In genomic region chr12:46965137-46965536, GRCh38 we compare ENCODE assay signal across 19 cellular contexts.
DNase-seq lines count a peak whose midpoint lies in the region; ATAC-seq and TF ChIP-seq lines count a peak whose summit lies in the region.
"Had no signal": no experiment of that assay in that cellular context is flagged by ENCODE, and none has a peak within 500 bp of the region (broad histone marks: within the 10 kb centered on the region; RNA-seq: fewer than 3 reads in every experiment).

No MANE protein-coding gene starts in this region.

- no peak overlapping the region for H3K9ac ChIP-seq in HCT116 (ENCODE audit: low read length)
- H3K9ac ChIP-seq in adipocyte (ENCODE audit: low read length): peak overlapping the region; percentile 50

- ATAC-seq in HCT116 (no peak), heart right ventricle (peak in 5 of 8 donors; percentile 32 to 61 (median 54)), psoas muscle (peak; percentile 68 to 83 (median 76))
- ATAC-seq: sciatic nerve had no signal

- no peaks in the 10 kb centered on the region for H3K79me2 ChIP-seq in HCT116 (ENCODE audit: insufficient read depth, low read length)
- no peaks in the 10 kb centered on the region for H3K79me2 ChIP-seq in OCI-LY7 (ENCODE audit: insufficient read depth, low read depth, low read length)

- H3K27ac ChIP-seq in HCT116 (ENCODE audit: low read depth, low read length): no peak overlapping the region
- peak overlapping the region; percentile 3 to 89 (median 74) for H3K27ac ChIP-seq in heart right ventricle
- peak overlapping the region; percentile 83 for H3K27ac ChIP-seq in psoas muscle
- H3K27ac ChIP-seq in OCI-LY7 (ENCODE audit: low read depth, low read length, poor library complexity, severe bottlenecking): no peak overlapping the region

- H3K27me3 ChIP-seq in HCT116 (ENCODE audit: insufficient read depth, low read length): no peaks in the 10 kb centered on the region
- no peaks in the 10 kb centered on the region for H3K27me3 ChIP-seq in adipocyte (replicated peaks; ENCODE audit: control insufficient read depth, insufficient read depth, low read length)
- H3K27me3 ChIP-seq in heart right ventricle: no peaks in the 10 kb centered on the region
- H3K27me3 ChIP-seq in psoas muscle (ENCODE audit: insufficient read depth in 3 of 3, low read length in 2 of 3): no peaks in the 10 kb centered on the region
- no peaks in the 10 kb centered on the region for H3K27me3 ChIP-seq in BE2C

- no peak for DNase-seq in HCT116 (ENCODE audit: low read depth, low spot score)
- no peak for DNase-seq in adipocyte (ENCODE audit: low read depth)
- no peak for DNase-seq in heart right ventricle
- no peak for DNase-seq in psoas muscle
- no peak for DNase-seq in GM13977 (ENCODE audit: low spot score)
- DNase-seq in OCI-LY7 (ENCODE audit: low spot score): no peak
- DNase-seq in hepatic stellate cell (ENCODE audit: low spot score): no peak
- no peak for DNase-seq in BE2C
- DNase-seq: activated CD4-positive, alpha-beta memory T cell treated with anti-CD3 and anti-CD28 coated beads, Interleukin-2, amount 10 ng/mL, durations not matched to agents 7 days and 5 days; activated naive CD8-positive, alpha-beta T cell treated with anti-CD3 and anti-CD28 coated beads for 36 hours; activated T-cell treated with anti-CD3 and anti-CD28 coated beads, Interleukin-2, amount 50 U/mL, for 48 hours; caudate nucleus; NCI-H187; NCI-H510A; OCI-M1; stimulated activated CD4-positive, alpha-beta T cell treated with anti-CD3 and anti-CD28 coated beads, Interleukin-4, amount 100 ng/mL, for 1 hour; stimulated activated CD8-positive, alpha-beta memory T cell treated with anti-CD3 and anti-CD28 coated beads, Interleukin-4, amount 100 ng/mL, for 48 hours; SW 1271 had no signal

- TF ChIP-seq CTCF in HCT116 (IDR thresholded peaks at IDR 0.05 in 2 of 3, conservative IDR thresholded peaks at IDR 0.05 in 1 of 3; ENCODE audit: borderline replicate concordance in 1 of 3, insufficient read depth in 1 of 3, low read depth in 2 of 3, low read length in 2 of 3): no peak
- no peak for TF ChIP-seq CTCF in heart right ventricle (IDR thresholded peaks at IDR 0.05)
- TF ChIP-seq CTCF in psoas muscle (IDR thresholded peaks at IDR 0.05): no peak
- TF ChIP-seq CTCF in GM13977 (IDR thresholded peaks at IDR 0.05; ENCODE audit: extremely low read depth, insufficient read depth, missing control alignments): no peak
- TF ChIP-seq CTCF in OCI-LY7 (conservative IDR thresholded peaks at IDR 0.05; ENCODE audit: low read length): no peak
- no peak for TF ChIP-seq CTCF in BE2C (IDR thresholded peaks at IDR 0.05; ENCODE audit: low read depth, low read length)

- BruUV-seq in HCT116 (replicated peaks; lab: Mats Ljungman, UMichigan): no TSS peak
- no TSS peak for BruUV-seq in OCI-LY7 (replicated peaks; lab: Mats Ljungman, UMichigan)

- POLR2A ChIA-PET in HCT116 (lab: Charles Lee): interaction anchor here (0.6 kb wide), 1 partner anchor 21 kb away, joined by 3 read pairs; no protein-coding TSS in a partner anchor
- POLR2A ChIA-PET in OCI-LY7 (lab: Charles Lee): no interaction called here

- H3K4me3 ChIP-seq in HCT116 (replicated peaks in 1 of 2; ENCODE audit: low read depth in 1 of 2, low read length in 2 of 2) (no peak overlapping the region), adipocyte (ENCODE audit: low read length) (peak overlapping the region; percentile 51), heart right ventricle (no peak overlapping the region), psoas muscle (peak overlapping the region; percentile 48), OCI-LY7 (ENCODE audit: low read depth, low read length, poor library complexity, severe bottlenecking) (no peak overlapping the region), BE2C (ENCODE audit: low read depth, low read length) (no peak overlapping the region)

- WGBS in heart right ventricle, 2 donors: 60 to 67% methylated on average over 2 of the region's 2 CpGs
- WGBS in psoas muscle, 3 donors: 28 to 58% (median 51%) methylated on average over 2 of the region's 2 CpGs

- H3K4me1 ChIP-seq in HCT116 (ENCODE audit: control insufficient read depth in 1 of 2, insufficient read depth in 2 of 2, low read length in 2 of 2): peaks cover 12 to 27% of the 10 kb centered on the region in 2 experiments
- H3K4me1 ChIP-seq in adipocyte (ENCODE audit: control insufficient read depth, insufficient read depth, low read length): peaks cover 29% of the 10 kb centered on the region
- H3K4me1 ChIP-seq in heart right ventricle: peaks cover 0 to 35% (median 22%) of the 10 kb centered on the region in 9 donors
- peaks cover 43% of the 10 kb centered on the region for H3K4me1 ChIP-seq in psoas muscle
- no peaks in the 10 kb centered on the region for H3K4me1 ChIP-seq in OCI-LY7 (ENCODE audit: insufficient read depth, low read length, poor library complexity, severe bottlenecking)
- H3K4me1 ChIP-seq in BE2C: no peaks in the 10 kb centered on the region

- TF ChIP-seq POLR2A in HCT116 (IDR thresholded peaks at IDR 0.05; ENCODE audit: borderline replicate concordance, extremely low read depth, insufficient read depth, insufficient read length): no peak

- no peaks in the 10 kb centered on the region for H4K20me1 ChIP-seq in HCT116 (ENCODE audit: insufficient read depth)
- no peaks in the 10 kb centered on the region for H4K20me1 ChIP-seq in OCI-LY7 (ENCODE audit: insufficient read depth, low read length)

- intact Hi-C loops in HCT116 (cut with micrococcal nuclease): no loop called here
- intact Hi-C loops in heart right ventricle (cut with DNase I): loop anchor here in 1 of 10 donors (10.0 kb wide), 1 partner anchor 790 kb away; the partner anchor contains the start of gene RAPGEF3
- intact Hi-C loops in psoas muscle (cut with DNase I): no loop called here
- intact Hi-C loops in OCI-LY7 (cut with micrococcal nuclease; ENCODE audit: unreplicated experiment): no loop called here

- TF ChIP-seq RAD21 in HCT116 (IDR thresholded peaks at IDR 0.05; ENCODE audit: low read depth): no peak

- H3K9me3 ChIP-seq in HCT116 (ENCODE audit: control insufficient read depth in 1 of 2, insufficient read depth in 1 of 2, low read depth in 1 of 2, low read length in 2 of 2) (no peaks in the 10 kb centered on the region), adipocyte (ENCODE audit: control insufficient read depth, low read length) (no peaks in the 10 kb centered on the region), heart right ventricle (no peaks in the 10 kb centered on the region), psoas muscle (no peaks in the 10 kb centered on the region), OCI-LY7 (ENCODE audit: low read length) (no peaks in the 10 kb centered on the region), BE2C (no peaks in the 10 kb centered on the region)

- H3K9me2 ChIP-seq in HCT116 (ENCODE audit: insufficient read depth) (no peaks in the 10 kb centered on the region), OCI-LY7 (ENCODE audit: insufficient read depth, low read length) (no peaks in the 10 kb centered on the region)

- peak overlapping the region; percentile 47 for H3K4me2 ChIP-seq in HCT116 (ENCODE audit: low read length)
- no peak overlapping the region for H3K4me2 ChIP-seq in OCI-LY7 (ENCODE audit: low read length)

- in situ Hi-C loops in GM13977 (cut with MboI; ENCODE audit: low pct_unique_long_range_greater_than_20kb, low sequenced_read_pairs, unreplicated experiment): no loop called here

- H2AFZ ChIP-seq in HCT116 (ENCODE audit: low read depth, low read length, poor library complexity, severe bottlenecking) (no peak overlapping the region), OCI-LY7 (ENCODE audit: low read length) (no peak overlapping the region)

- RAD21 ChIA-PET in HCT116 (lab: Charles Lee; ENCODE audit: low non-redundant PET in 1 of 2, low total read pairs in 2 of 2, uncharacterized antibody in 2 of 2, unreplicated experiment in 2 of 2): no interaction called here

- no peaks in the 10 kb centered on the region for H3K36me3 ChIP-seq in HCT116 (ENCODE audit: control insufficient read depth in 1 of 2, insufficient read depth in 2 of 2, low read length in 2 of 2)
- no peaks in the 10 kb centered on the region for H3K36me3 ChIP-seq in adipocyte (ENCODE audit: control insufficient read depth, insufficient read depth, low read length, severe bottlenecking)
- no peaks in the 10 kb centered on the region for H3K36me3 ChIP-seq in heart right ventricle
- no peaks in the 10 kb centered on the region for H3K36me3 ChIP-seq in psoas muscle (ENCODE audit: insufficient read depth in 1 of 2, low read depth in 1 of 2)
- H3K36me3 ChIP-seq in OCI-LY7 (ENCODE audit: insufficient read depth, low read length): no peaks in the 10 kb centered on the region
- H3K36me3 ChIP-seq in BE2C: no peaks in the 10 kb centered on the region

- CTCF ChIA-PET in HCT116 (lab: Charles Lee) (interaction anchor here (2.1 kb wide), 1 partner anchor 19 kb away, joined by 7 read pairs; no protein-coding TSS in a partner anchor), OCI-LY7 (lab: Charles Lee; ENCODE audit: unreplicated experiment) (no interaction called here)

TF ChIP-seq in HCT116, 20 proteins besides CTCF, POLR2A, EP300 and RAD21:
- no peak for TF ChIP-seq TCF7L2 (IDR thresholded peaks at IDR 0.05; ENCODE audit: borderline replicate concordance, extremely low read depth, insufficient read depth, insufficient read length)

Comparison
In these comparisons a context has a peak if more than half of its experiments do, and no peak if none do; other contexts are left out.
1. H3K27ac ChIP-seq: peak in heart right ventricle (10 of 10) and psoas muscle (single experiment); none in HCT116 (single experiment) and OCI-LY7 (single experiment).
2. H3K4me3 ChIP-seq: peak in adipocyte (single experiment) and psoas muscle (single experiment); none in HCT116 (0 of 2), heart right ventricle (0 of 10), OCI-LY7 (single experiment) and BE2C (single experiment).